Comparison of ENCODE assay signal across 11 cellular contexts in genomic region chr7:154473360-154473759, GRCh38.
"Had no signal": no experiment of that assay in that cellular context is flagged by ENCODE, and none has a peak within 500 bp of the region (broad histone marks: within the 10 kb centered on the region; RNA-seq: fewer than 3 reads in every experiment).

No MANE protein-coding gene starts in this region.

- H3K4me2 ChIP-seq: GM23338 had no signal

- DNase-seq: GM23248, GOT3, H7, H9, HCEC 1CT, HFFc6 had no signal

- H3K9me3 ChIP-seq: HAP-1 had no signal

- H3K9ac ChIP-seq: GM23248 had no signal

- H2AFZ ChIP-seq: GM23248, GM23338 had no signal

- H3K27ac ChIP-seq: GM23248 had no signal

- FAIRE-seq: H1, H54 had no signal

- H3K4me1 ChIP-seq: HAP-1 had no signal

- H3K4me3 ChIP-seq: GM23248, GM23338, HAP-1 had no signal

- H3K36me3 ChIP-seq: HAP-1 had no signal

- ATAC-seq: GM23338, HCT116 had no signal
